19 cellular contexts compared by ENCODE assay signal in the genomic region with DNA sequence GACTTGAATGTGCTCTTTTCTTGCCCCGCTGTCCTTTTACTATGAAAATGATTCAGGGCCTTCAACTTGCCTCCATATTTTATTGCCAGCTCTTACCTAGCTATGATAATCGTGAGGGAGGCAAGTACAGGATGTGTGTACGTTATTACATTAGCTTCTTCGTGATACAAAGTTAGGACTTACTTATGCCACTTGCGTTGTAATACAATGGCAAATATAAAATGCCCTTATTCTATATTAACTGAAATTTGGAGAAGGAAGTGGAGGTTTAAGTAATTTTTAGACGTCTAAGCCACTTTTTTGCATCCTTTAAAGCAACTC. TPM values are rescaled to one million over a fixed set of nuclear protein-coding genes. Genes with fewer than 3 reads are reported as not detected.
DNase-seq lines count a peak whose midpoint lies in the region; ATAC-seq and TF ChIP-seq lines count a peak whose summit lies in the region.
"Had no signal": no experiment of that assay in that cellular context is flagged by ENCODE, and none has a peak within 500 bp of the region (broad histone marks: within the 10 kb centered on the region; RNA-seq: fewer than 3 reads in every experiment).

No MANE protein-coding gene starts in this region.

- no peaks in the 10 kb centered on the region for H3K36me3 ChIP-seq in KOPT-K1 (ENCODE audit: insufficient read depth, low read length)
- H3K36me3 ChIP-seq in tibial nerve, result no peaks in the 10 kb centered on the region
- H3K36me3 ChIP-seq: pancreas had no signal

- intact Hi-C loops in CD4-positive, alpha-beta T cell (cut with DNase I, micrococcal nuclease), result no loop called here
- intact Hi-C loops in dendritic cell treated with granulocyte-macrophage colony-stimulating factor and Interleukin-4, amounts not matched to agents 40 ng/mL and 50 ng/mL, for 4 days (cut with micrococcal nuclease), result no loop called here

- POLR2A ChIA-PET in CD4-positive, alpha-beta T cell (lab: Charles Lee), result no interaction called here

- H3K27me3 Mint-ChIP-seq in CD4-positive, alpha-beta T cell, result peaks cover 61% of the 10 kb centered on the region
- H3K27me3 Mint-ChIP-seq in dendritic cell treated with granulocyte-macrophage colony-stimulating factor and Interleukin-4, amounts not matched to agents 40 ng/mL and 50 ng/mL, for 4 days, result peaks cover 71% of the 10 kb centered on the region
- no peaks in the 10 kb centered on the region for H3K27me3 Mint-ChIP-seq in chondrocyte (ENCODE audit: low read depth)

- no peaks in the 10 kb centered on the region for H3K36me3 Mint-ChIP-seq in CD4-positive, alpha-beta T cell (ENCODE audit: low read depth)
- H3K36me3 Mint-ChIP-seq in dendritic cell treated with granulocyte-macrophage colony-stimulating factor and Interleukin-4, amounts not matched to agents 40 ng/mL and 50 ng/mL, for 4 days (ENCODE audit: low read depth), result no peaks in the 10 kb centered on the region
- no peaks in the 10 kb centered on the region for H3K36me3 Mint-ChIP-seq in chondrocyte (ENCODE audit: low read depth)

- no peaks in the 10 kb centered on the region for H3K9me3 Mint-ChIP-seq in CD4-positive, alpha-beta T cell
- no peaks in the 10 kb centered on the region for H3K9me3 Mint-ChIP-seq in dendritic cell treated with granulocyte-macrophage colony-stimulating factor and Interleukin-4, amounts not matched to agents 40 ng/mL and 50 ng/mL, for 4 days
- peaks cover 26% of the 10 kb centered on the region for H3K9me3 Mint-ChIP-seq in chondrocyte (ENCODE audit: low read depth)

- H3K27ac ChIP-seq in CD4-positive, alpha-beta T cell (ENCODE audit: low read depth, low read length), result no peak overlapping the region
- H3K27ac ChIP-seq in KOPT-K1 (ENCODE audit: low read depth, low read length, poor library complexity, severe bottlenecking) (peak overlapping the region; percentile 70), tibial nerve (no peak overlapping the region)
- H3K27ac ChIP-seq: pancreas had no signal

- H3K27me3 ChIP-seq in CD4-positive, alpha-beta T cell (ENCODE audit: control insufficient read depth, insufficient read depth, low read length), result peaks cover 29% of the 10 kb centered on the region
- H3K27me3 ChIP-seq in tibial nerve, result peaks cover 0 to 37% of the 10 kb centered on the region in 2 donors
- H3K27me3 ChIP-seq: testis had no signal

- no peak for TF ChIP-seq CTCF in CD4-positive, alpha-beta T cell (IDR thresholded peaks at IDR 0.05)
- TF ChIP-seq CTCF in chondrocyte (IDR thresholded peaks at IDR 0.05), result no peak
- TF ChIP-seq CTCF in tibial nerve (IDR thresholded peaks at IDR 0.05), result no peak

- TF ChIP-seq POLR2A in tibial nerve (IDR thresholded peaks at IDR 0.05), result no peak

- H3K4me3 Mint-ChIP-seq in CD4-positive, alpha-beta T cell, result peak overlapping the region; percentile 17
- peak overlapping the region; percentile 73 for H3K4me3 Mint-ChIP-seq in dendritic cell treated with granulocyte-macrophage colony-stimulating factor and Interleukin-4, amounts not matched to agents 40 ng/mL and 50 ng/mL, for 4 days
- H3K4me3 Mint-ChIP-seq in chondrocyte (ENCODE audit: unreplicated experiment), result no peak overlapping the region

- no peak for ATAC-seq in CD4-positive, alpha-beta T cell (ENCODE audit: poor library complexity)

- H3K9me3 ChIP-seq in CD4-positive, alpha-beta T cell (ENCODE audit: control insufficient read depth, low read length), result no peaks in the 10 kb centered on the region
- H3K9me3 ChIP-seq in KOPT-K1 (ENCODE audit: insufficient read depth, low read length, poor library complexity, severe bottlenecking) (no peaks in the 10 kb centered on the region), tibial nerve (peaks cover 0 to 2% (median 0%) of the 10 kb centered on the region in 4 donors)
- H3K9me3 ChIP-seq: pancreas, testis had no signal

- CTCF ChIA-PET in CD4-positive, alpha-beta T cell (lab: Charles Lee), result no interaction called here

- WGBS in tibial nerve, 2 donors, result 10 to 18% methylated on average over 6 of the region's 6 CpGs

- peaks cover 13% of the 10 kb centered on the region for H3K4me1 Mint-ChIP-seq in CD4-positive, alpha-beta T cell (ENCODE audit: low read depth)
- peaks cover 9% of the 10 kb centered on the region for H3K4me1 Mint-ChIP-seq in dendritic cell treated with granulocyte-macrophage colony-stimulating factor and Interleukin-4, amounts not matched to agents 40 ng/mL and 50 ng/mL, for 4 days (ENCODE audit: low read depth)
- H3K4me1 Mint-ChIP-seq in chondrocyte (ENCODE audit: low read depth), result no peaks in the 10 kb centered on the region

- no peak overlapping the region for H3K27ac Mint-ChIP-seq in CD4-positive, alpha-beta T cell
- H3K27ac Mint-ChIP-seq in dendritic cell treated with granulocyte-macrophage colony-stimulating factor and Interleukin-4, amounts not matched to agents 40 ng/mL and 50 ng/mL, for 4 days, result no peak overlapping the region
- H3K27ac Mint-ChIP-seq in chondrocyte (ENCODE audit: unreplicated experiment), result no peak overlapping the region

- H3K4me1 ChIP-seq in tibial nerve, result no peaks in the 10 kb centered on the region
- H3K4me1 ChIP-seq: pancreas, testis had no signal

- no peak for TF ChIP-seq EP300 in tibial nerve (IDR thresholded peaks at IDR 0.05)

- DNase-seq in CD4-positive, alpha-beta T cell, result no peak
- DNase-seq in pons (ENCODE audit: low spot score), result peak; percentile 8
- DNase-seq in chondrocyte (ENCODE audit: low spot score), result no peak
- DNase-seq in tibial nerve (ENCODE audit: low spot score in 2 of 2), result no peak
- DNase-seq in MV-4-11 (lab: John Stamatoyannopoulos, UW), result no peak
- no peak for DNase-seq in NCI-H2107 treated with DMSO at 0.1 percent for 48 hours (lab: John Stamatoyannopoulos, UW; ENCODE audit: unreplicated experiment)
- DNase-seq: activated CD4-positive, CD25-positive, alpha-beta regulatory T cell; dermis blood vessel endothelial cell; EL; NCI-H2029; pancreas; stimulated activated CD4-positive, alpha-beta T cell treated with anti-CD3 and anti-CD28 coated beads, Interleukin-12 subunit alpha, Interleukin-12 subunit beta, amount 100 ng/mL, for 4 hours had no signal

- peak overlapping the region in 1 of 4 donors; percentile 60 for H3K4me3 ChIP-seq in tibial nerve
- H3K4me3 ChIP-seq: GM12878, pancreas had no signal

RNA-seq across cellular contexts. Expression of a gene that starts 10.8 kb away (rescaled TPM):
- not detected for total RNA-seq in CD4-positive, alpha-beta T cell
- total RNA-seq in chondrocyte (not detected in 3 replicates), tibial nerve (not detected)
- total RNA-seq: astrocyte, dermis blood vessel endothelial cell, GM12878, LHCN-M2, mesenteric fat pad, pancreas had no signal
